Comparison of ENCODE assay signal across 26 cellular contexts in genomic region chr11:46253258-46254134, GRCh38. TPM values are rescaled to one million over a fixed set of nuclear protein-coding genes. Genes with fewer than 3 reads are reported as not detected.
DNase-seq lines count a peak whose midpoint lies in the region; ATAC-seq, FAIRE-seq and TF ChIP-seq lines count a peak whose summit lies in the region.
"Had no signal": no experiment of that assay in that cellular context is flagged by ENCODE, and none has a peak within 500 bp of the region (broad histone marks: within the 10 kb centered on the region; RNA-seq: fewer than 3 reads in every experiment).

No MANE protein-coding gene starts in this region.

- peaks cover 0 to 24% of the 10 kb centered on the region in 2 experiments; a peak in 2 of 4 replicates for H3K79me1 ChIP-seq in IMR-90 (ENCODE audit: low read depth in 1 of 2, low read length in 2 of 2)

- no peak overlapping the region for H3K4me3 ChIP-seq in A549
- H3K4me3 ChIP-seq in IMR-90 (ENCODE audit: insufficient read depth, low read depth, low read length), result no peak overlapping the region
- H3K4me3 ChIP-seq: BLaER1, lung, PC-9 had no signal

- intact Hi-C loops in IMR-90 (cut with micrococcal nuclease), result no loop called here

- H4K20me1 ChIP-seq in IMR-90 (ENCODE audit: insufficient read depth, low read length), result no peaks in the 10 kb centered on the region
- H4K20me1 ChIP-seq: BLaER1 had no signal

- H3K4me1 Mint-ChIP-seq in progenitor cell of endocrine pancreas (ENCODE audit: low read depth) (peaks cover 33% of the 10 kb centered on the region), WTC11 (peaks cover 17% of the 10 kb centered on the region)
- H3K4me1 Mint-ChIP-seq in activated CD8-positive, alpha-beta memory T cell treated with anti-CD3 and anti-CD28 coated beads, Interleukin-2, amount 10 ng/mL, durations not matched to agents 7 days and 5 days, result no peaks in the 10 kb centered on the region
- H3K4me1 Mint-ChIP-seq: naive B cell, T-cell had no signal

- H3K4me2 ChIP-seq in A549 (peak overlapping the region; percentile 15; the same call in 1 of the 3 replicates), IMR-90 (ENCODE audit: low read depth, low read length) (no peak overlapping the region)
- H3K4me2 ChIP-seq: BLaER1, PC-9 had no signal

- H3K9me3 ChIP-seq in A549 (no peaks in the 10 kb centered on the region), IMR-90 (ENCODE audit: control insufficient read depth, insufficient read depth, low read length) (no peaks in the 10 kb centered on the region)
- H3K9me3 ChIP-seq: BLaER1 had no signal

- no peak overlapping the region for H3K18ac ChIP-seq in IMR-90 (ENCODE audit: low read depth, low read length)

- H2AK5ac ChIP-seq in IMR-90 (ENCODE audit: low read depth, low read length), result peak overlapping the region; percentile 76

- H3K9me1 ChIP-seq in IMR-90 (ENCODE audit: insufficient read depth, low read length), result peaks cover 21% of the 10 kb centered on the region

- POLR2A ChIA-PET in A549 (lab: Yijun Ruan, JAX) (interaction anchor here (1.3 kb wide), 1 partner anchor 10 kb away, joined by 3 read pairs; no protein-coding TSS in a partner anchor), IMR-90 (lab: Charles Lee; ENCODE audit: unreplicated experiment) (no interaction called here), WTC11 (lab: Charles Lee) (interaction anchor here (0.6 kb wide), 2 partner anchors 888 to 1418 kb away, joined by 3 read pairs; no protein-coding TSS in a partner anchor)

- dilution Hi-C loops in IMR-90 (cut with HindIII; ENCODE audit: low sequenced_read_pairs, unreplicated experiment), result no loop called here

- peak overlapping the region in 1 of 2 experiments; percentile 66; a peak in 4 of 6 replicates for H3K27ac ChIP-seq in A549
- no peak overlapping the region for H3K27ac ChIP-seq in IMR-90 (ENCODE audit: insufficient read depth, low read length)
- H3K27ac ChIP-seq: BLaER1, foreskin keratinocyte, PC-9 had no signal

- no peak overlapping the region for H4K5ac ChIP-seq in IMR-90 (ENCODE audit: low read depth, low read length)

- H3K9me3 Mint-ChIP-seq in progenitor cell of endocrine pancreas (ENCODE audit: low read depth), result no peaks in the 10 kb centered on the region
- H3K9me3 Mint-ChIP-seq in activated CD8-positive, alpha-beta memory T cell treated with anti-CD3 and anti-CD28 coated beads, Interleukin-2, amount 10 ng/mL, durations not matched to agents 7 days and 5 days (ENCODE audit: low read depth), result no peaks in the 10 kb centered on the region
- peaks cover 4% of the 10 kb centered on the region for H3K9me3 Mint-ChIP-seq in WTC11
- H3K9me3 Mint-ChIP-seq: activated CD4-positive, alpha-beta T cell treated with anti-CD3 and anti-CD28 coated beads, Interleukin-2, amount 10 ng/mL, durations not matched to agents 24 days and 14 days; naive B cell; T-cell had no signal

- no peak overlapping the region for H2BK15ac ChIP-seq in IMR-90 (ENCODE audit: low read depth, low read length)

- H2AFZ ChIP-seq in IMR-90 (replicated peaks; ENCODE audit: low read length, poor library complexity), result peak overlapping the region; percentile 60
- H2AFZ ChIP-seq: PC-9 had no signal

- H4K91ac ChIP-seq in IMR-90 (ENCODE audit: insufficient read depth, low read depth, low read length), result peak overlapping the region; percentile 19

- no peak overlapping the region for H3K14ac ChIP-seq in IMR-90 (replicated peaks; ENCODE audit: low read depth, low read length)

- ATAC-seq in A549, result peak; percentile 27 to 31; a peak in 3 of 6 replicates
- ATAC-seq in IMR-90 (ENCODE audit: low read depth), result no peak
- ATAC-seq in activated CD8-positive, alpha-beta memory T cell treated with anti-CD3 and anti-CD28 coated beads, Interleukin-2, amount 10 ng/mL, durations not matched to agents 7 days and 5 days, result no peak
- ATAC-seq in WTC11, result no peak
- ATAC-seq: foreskin keratinocyte, T-cell had no signal

- H2BK5ac ChIP-seq in IMR-90 (ENCODE audit: low read depth, low read length, poor library complexity, severe bottlenecking), result no peak overlapping the region

- no peaks in the 10 kb centered on the region for H3K27me3 Mint-ChIP-seq in progenitor cell of endocrine pancreas
- peaks cover 5% of the 10 kb centered on the region for H3K27me3 Mint-ChIP-seq in activated CD8-positive, alpha-beta memory T cell treated with anti-CD3 and anti-CD28 coated beads, Interleukin-2, amount 10 ng/mL, durations not matched to agents 7 days and 5 days
- no peaks in the 10 kb centered on the region; the same call in 1 of the 2 replicates for H3K27me3 Mint-ChIP-seq in WTC11 (ENCODE audit: low read depth)
- H3K27me3 Mint-ChIP-seq: T-cell had no signal

- H3K36me3 ChIP-seq in IMR-90 (ENCODE audit: control insufficient read depth, insufficient read depth, low read length), result no peaks in the 10 kb centered on the region
- H3K36me3 ChIP-seq: BLaER1 had no signal

- H3K9ac ChIP-seq in IMR-90 (ENCODE audit: low read depth, low read length), result no peak overlapping the region
- H3K9ac ChIP-seq: BLaER1 had no signal

- peak overlapping the region; percentile 44 for H2AK9ac ChIP-seq in IMR-90 (replicated peaks; ENCODE audit: low read depth, low read length, poor library complexity)

- TF ChIP-seq RAD21 in A549 (conservative IDR thresholded peaks at IDR 0.05 in 1 of 2, IDR thresholded peaks at IDR 0.05 in 1 of 2), result no peak
- TF ChIP-seq RAD21 in IMR-90 (IDR thresholded peaks at IDR 0.05; ENCODE audit: low read length), result no peak

- no peak for FAIRE-seq in A549 (lab: Jason Lieb, UNC)
- FAIRE-seq: D721Med, islet of Langerhans had no signal

- no peak for TF ChIP-seq EP300 in A549 (IDR thresholded peaks at IDR 0.05)

- H3K4me1 ChIP-seq in A549 (peaks cover 26% of the 10 kb centered on the region), IMR-90 (ENCODE audit: control insufficient read depth, insufficient read depth, low read length) (peaks cover 16% of the 10 kb centered on the region)

- CTCF ChIA-PET in A549 (lab: Yijun Ruan, JAX), result interaction anchor here (0.7 to 17.1 kb wide), 4 partner anchors 10 to 51 kb away, joined by 3 to 872 read pairs (median 3); no protein-coding TSS in a partner anchor
- CTCF ChIA-PET in IMR-90 (lab: Yijun Ruan, JAX), result no interaction called here
- CTCF ChIA-PET in activated CD8-positive, alpha-beta memory T cell treated with anti-CD3 and anti-CD28 coated beads, Interleukin-2, amount 10 ng/mL, durations not matched to agents 7 days and 5 days (lab: Charles Lee), result interaction anchor here (1.0 kb wide), 1 partner anchor 54 kb away, joined by 3 read pairs; no protein-coding TSS in a partner anchor
- CTCF ChIA-PET in WTC11 (lab: Charles Lee), result interaction anchor here (0.7 to 1.2 kb wide), 3 partner anchors 14 to 42 kb away, joined by 3 read pairs; no protein-coding TSS in a partner anchor

- WGBS in A549 (ENCODE audit: missing lambda C conversion rate), result 83% methylated on average over 13 of the region's 13 CpGs
- 100% methylated on average over 4 of the region's 13 CpGs; no CpG with 5 or more reads in 1 of the 2 experiments for WGBS in IMR-90 (ENCODE audit: extremely low coverage in 2 of 2, insufficient read length in 1 of 2), 2 experiments

- H4K8ac ChIP-seq in IMR-90 (ENCODE audit: low read depth in 2 of 2, low read length in 2 of 2), result no peak overlapping the region

- no peak overlapping the region for H3K56ac ChIP-seq in IMR-90 (ENCODE audit: extremely low read depth, insufficient read depth, low read length)

- TF ChIP-seq POLR2A in A549 (IDR thresholded peaks at IDR 0.05; ENCODE audit: low read length) (no peak), IMR-90 (IDR thresholded peaks at IDR 0.05; ENCODE audit: low read depth, low read length) (no peak)

- 0 out of 2 replicates have a peak overlapping the region, but pooled peaks have one; percentile 9 for H3K4ac ChIP-seq in IMR-90 (ENCODE audit: low read depth, low read length)

- H2BK20ac ChIP-seq in IMR-90 (ENCODE audit: low read depth, low read length), result no peak overlapping the region

- in situ Hi-C loops in IMR-90 (cut with MboI; ENCODE audit: low sequenced_read_pairs), result no loop called here

- no peak overlapping the region for H3K4me3 Mint-ChIP-seq in progenitor cell of endocrine pancreas (ENCODE audit: low read depth)
- no peak overlapping the region for H3K4me3 Mint-ChIP-seq in activated CD8-positive, alpha-beta memory T cell treated with anti-CD3 and anti-CD28 coated beads, Interleukin-2, amount 10 ng/mL, durations not matched to agents 7 days and 5 days
- no peak overlapping the region for H3K4me3 Mint-ChIP-seq in WTC11
- H3K4me3 Mint-ChIP-seq: activated CD4-positive, alpha-beta T cell treated with anti-CD3 and anti-CD28 coated beads, Interleukin-2, amount 10 ng/mL, durations not matched to agents 24 days and 14 days; naive B cell; T-cell had no signal

- no peaks in the 10 kb centered on the region for H3K27me3 ChIP-seq in IMR-90 (ENCODE audit: control insufficient read depth, insufficient read depth, low read length)
- H3K27me3 ChIP-seq: BLaER1, foreskin keratinocyte had no signal

- no peak overlapping the region; the same call in none of the 2 replicates for H2BK120ac ChIP-seq in IMR-90 (ENCODE audit: low read depth, low read length)

- H3K36me3 Mint-ChIP-seq in progenitor cell of endocrine pancreas (ENCODE audit: insufficient read depth) (no peaks in the 10 kb centered on the region), WTC11 (no peaks in the 10 kb centered on the region)
- no peaks in the 10 kb centered on the region for H3K36me3 Mint-ChIP-seq in activated CD8-positive, alpha-beta memory T cell treated with anti-CD3 and anti-CD28 coated beads, Interleukin-2, amount 10 ng/mL, durations not matched to agents 7 days and 5 days
- H3K36me3 Mint-ChIP-seq: naive B cell, T-cell had no signal

- DNase-seq in A549 (ENCODE audit: low read depth in 1 of 2, low spot score in 1 of 2), result no peak
- DNase-seq in IMR-90, result no peak
- DNase-seq in fibroblast of peridontal ligament (ENCODE audit: extremely low read depth), result peak; percentile 66
- no peak for DNase-seq in progenitor cell of endocrine pancreas (ENCODE audit: low spot score, unreplicated experiment)
- DNase-seq in NCI-H2081 treated with DMSO at 0.1 percent for 48 hours (lab: John Stamatoyannopoulos, UW), result no peak
- DNase-seq in activated CD8-positive, alpha-beta memory T cell treated with anti-CD3 and anti-CD28 coated beads, Interleukin-2, amount 10 ng/mL, durations not matched to agents 7 days and 5 days, result no peak
- no peak for DNase-seq in medulla oblongata (ENCODE audit: extremely low spot score)
- no peak for DNase-seq in WTC11 (ENCODE audit: low spot score)
- DNase-seq: activated CD4-positive, alpha-beta T cell treated with anti-CD3 and anti-CD28 coated beads, Interleukin-2, amount 10 ng/mL, durations not matched to agents 24 days and 14 days; activated CD8-positive, alpha-beta memory T cell treated with anti-CD3 and anti-CD28 coated beads, Interleukin-2, amount 50 U/mL, for 4 hours; activated gamma-delta T cell treated with Interleukin-2 at 50 U/mL for 16 hours; dermis blood vessel endothelial cell; foreskin keratinocyte; hippocampal formation; KG1; naive B cell; NCI-H187; NCI-H226; NCI-H82; stimulated activated CD4-positive, alpha-beta T cell treated with anti-CD3 and anti-CD28 coated beads, Interleukin-2, amount 100 ng/mL, for 48 hours; T-cell had no signal

- H3K23ac ChIP-seq in IMR-90 (ENCODE audit: low read depth, low read length), result no peak overlapping the region

- no TSS peak for BruUV-seq in IMR-90 (replicated peaks; lab: Mats Ljungman, UMichigan)

- H3K27ac Mint-ChIP-seq in progenitor cell of endocrine pancreas (peak overlapping the region; percentile 79), WTC11 (no peak overlapping the region)
- no peak overlapping the region for H3K27ac Mint-ChIP-seq in activated CD8-positive, alpha-beta memory T cell treated with anti-CD3 and anti-CD28 coated beads, Interleukin-2, amount 10 ng/mL, durations not matched to agents 7 days and 5 days
- H3K27ac Mint-ChIP-seq: activated CD4-positive, alpha-beta T cell treated with anti-CD3 and anti-CD28 coated beads, Interleukin-2, amount 10 ng/mL, durations not matched to agents 24 days and 14 days; naive B cell; T-cell had no signal

- TF ChIP-seq CTCF in A549 (IDR thresholded peaks at IDR 0.05) (no peak), IMR-90 (conservative IDR thresholded peaks at IDR 0.05; ENCODE audit: low read depth, low read length) (no peak), progenitor cell of endocrine pancreas (IDR thresholded peaks at IDR 0.05; ENCODE audit: unreplicated experiment) (no peak), WTC11 (IDR thresholded peaks at IDR 0.05) (no peak)

RNA-seq across cellular contexts. Expression of gene CREB3L1, which starts 24.0 kb away (rescaled TPM):
- 0.48 and 0.61 TPM in 2 replicates for polyA plus RNA-seq in A549 (2011; rRNA removed)
- polyA plus RNA-seq in A549 (2012; cell fraction: cytosol; rRNA removed), result 0.24 and 0.45 TPM in 2 replicates
- polyA plus RNA-seq in A549 (2012; cell fraction: nucleus; rRNA removed), result 0.56 and 0.86 TPM in 2 replicates
- 2.1 to 2.7 TPM (median 2.3 TPM) in 3 replicates for polyA plus RNA-seq in A549 (2017; fragmentation: RNase III; extraction: RNeasy Plus Mini Kit Qiagen cat#74134 plus additional on column Dnase treatment)
- 1.3 and 1.7 TPM in 2 replicates for polyA minus RNA-seq in A549 (2011; rRNA and poly(A)+ RNA removed)
- total RNA-seq in IMR-90 (2012; rRNA removed), result 8.1 and 10.0 TPM in 2 replicates
- polyA plus RNA-seq in IMR-90 (2012; rRNA removed), result 76.9 and 82.3 TPM in 2 replicates
- polyA plus RNA-seq in IMR-90 (2012; cell fraction: cytosol; rRNA removed), result 85.0 and 112 TPM in 2 replicates
- polyA plus RNA-seq in IMR-90 (2012; cell fraction: nucleus; rRNA removed; ENCODE audit: low replicate concordance), result 50.1 and 52.2 TPM in 2 replicates
- total RNA-seq in progenitor cell of endocrine pancreas, result 9.5 and 9.6 TPM in 2 replicates
- not detected for total RNA-seq in activated CD8-positive, alpha-beta memory T cell treated with anti-CD3 and anti-CD28 coated beads, Interleukin-2, amount 10 ng/mL, durations not matched to agents 7 days and 5 days
- total RNA-seq in WTC11 (2021), result 10.9 to 12.6 TPM (median 11.4 TPM) in 3 replicates

Comparison
In these comparisons a context has a peak if more than half of its experiments do, and no peak if none do; other contexts are left out.
1. ATAC-seq: peak in A549 (2 of 2); none in IMR-90 (single experiment), activated CD8-positive, alpha-beta memory T cell treated with anti-CD3 and anti-CD28 coated beads, Interleukin-2, amount 10 ng/mL, durations not matched to agents 7 days and 5 days (single experiment) and WTC11 (single experiment).